8 cellular contexts compared by ENCODE assay signal in genomic region chr2:131686164-131686893, GRCh38.
DNase-seq lines count a peak whose midpoint lies in the region; ATAC-seq and TF ChIP-seq lines count a peak whose summit lies in the region.
"Not testable (repeated sequence)": the region's sequence is repeated elsewhere in the genome, so short reads cannot be mapped to it uniquely, and the experiment has no call there.

No MANE protein-coding gene starts in this region.

- not testable (repeated sequence) for H3K4me3 ChIP-seq in SJSA1; body of pancreas; epithelial cell of esophagus (ENCODE audit: low read length); transverse colon

- H3K36me3 ChIP-seq in SJSA1, result peaks cover 17% of the 10 kb centered on the region
- H3K36me3 ChIP-seq in body of pancreas (replicated peaks in 1 of 2; ENCODE audit: insufficient read depth in 1 of 2, low read depth in 2 of 2); transverse colon: not testable (repeated sequence)

- H3K36me3 Mint-ChIP-seq in neural crest cell (ENCODE audit: low read depth), result peaks cover 33% of the 10 kb centered on the region

- H3K27ac Mint-ChIP-seq in neural crest cell (ENCODE audit: unreplicated experiment), result not testable (repeated sequence)

- peak; percentile 84 for DNase-seq in EH (ENCODE audit: low read depth)
- peak; percentile 29 for DNase-seq in LHCN-M2 (ENCODE audit: low read depth)
- DNase-seq in SJSA1 (ENCODE audit: low read depth in 1 of 2, low spot score in 2 of 2), result peak in 1 of 2 experiments; percentile 41
- peak; percentile 60 to 87 (median 69) for DNase-seq in body of pancreas
- DNase-seq in epithelial cell of esophagus (ENCODE audit: low read depth), result peak; percentile 55
- DNase-seq in iris pigment epithelial cell (ENCODE audit: low read depth), result peak; percentile 75
- not testable (repeated sequence) for DNase-seq in neural crest cell (ENCODE audit: low read depth, low spot score)
- peak; percentile 29 for DNase-seq in transverse colon

- H3K4me3 Mint-ChIP-seq in neural crest cell, result peak overlapping the region; percentile 60

- in situ Hi-C loops in transverse colon (cut with MboI; ENCODE audit: low pct_ligation_motif_present in 1 of 4, low pct_unique_long_range_greater_than_20kb in 1 of 4, low sequenced_read_pairs in 3 of 4), result not testable (repeated sequence)

- not testable (repeated sequence) for TF ChIP-seq EP300 in transverse colon (IDR thresholded peaks at IDR 0.05; ENCODE audit: low read depth)

- intact Hi-C loops in body of pancreas (cut with DNase I); transverse colon (cut with DNase I; ENCODE audit: low total_unique reads): not testable (repeated sequence)

- H3K4me1 ChIP-seq in SJSA1 (replicated peaks) (peaks cover 31% of the 10 kb centered on the region), body of pancreas (peaks cover 33% of the 10 kb centered on the region), transverse colon (peaks cover 0 to 15% (median 9%) of the 10 kb centered on the region in 4 donors)

- not testable (repeated sequence) for H3K9me3 Mint-ChIP-seq in neural crest cell

- not testable (repeated sequence) for H3K27me3 ChIP-seq in SJSA1 (replicated peaks); body of pancreas; transverse colon

- not testable (repeated sequence) for H3K9me3 ChIP-seq in SJSA1 (replicated peaks); body of pancreas; transverse colon

- peaks cover 34% of the 10 kb centered on the region for H3K4me1 Mint-ChIP-seq in neural crest cell

- peak; percentile 56 for ATAC-seq in body of pancreas

- H3K27ac ChIP-seq in SJSA1, result peak overlapping the region; percentile 58
- H3K27ac ChIP-seq in body of pancreas, result peak overlapping the region in 1 of 4 donors; percentile 35
- not testable (repeated sequence) for H3K27ac ChIP-seq in transverse colon

- TF ChIP-seq POLR2A in body of pancreas (IDR thresholded peaks at IDR 0.05); transverse colon (IDR thresholded peaks at IDR 0.05): not testable (repeated sequence)

- H3K27me3 Mint-ChIP-seq in neural crest cell (ENCODE audit: low read depth), result not testable (repeated sequence)

- WGBS in body of pancreas, 2 donors, result 43 to 51% methylated on average over 6 of the region's 6 CpGs
- WGBS in transverse colon (ENCODE audit: low coverage in 1 of 2), 2 donors, result 58 to 69% methylated on average over 3 to 6 of the region's 6 CpGs

- peak in 4 of 7 experiments; percentile 28 to 53 (median 34) for TF ChIP-seq CTCF in body of pancreas (IDR thresholded peaks at IDR 0.05)
- TF ChIP-seq CTCF in epithelial cell of esophagus (IDR thresholded peaks at IDR 0.05; ENCODE audit: insufficient read depth, low read depth, low read length, missing control alignments); neural crest cell (conservative IDR thresholded peaks at IDR 0.05); transverse colon (IDR thresholded peaks at IDR 0.05): not testable (repeated sequence)
